10 cellular contexts compared by ENCODE assay signal in the genomic region with DNA sequence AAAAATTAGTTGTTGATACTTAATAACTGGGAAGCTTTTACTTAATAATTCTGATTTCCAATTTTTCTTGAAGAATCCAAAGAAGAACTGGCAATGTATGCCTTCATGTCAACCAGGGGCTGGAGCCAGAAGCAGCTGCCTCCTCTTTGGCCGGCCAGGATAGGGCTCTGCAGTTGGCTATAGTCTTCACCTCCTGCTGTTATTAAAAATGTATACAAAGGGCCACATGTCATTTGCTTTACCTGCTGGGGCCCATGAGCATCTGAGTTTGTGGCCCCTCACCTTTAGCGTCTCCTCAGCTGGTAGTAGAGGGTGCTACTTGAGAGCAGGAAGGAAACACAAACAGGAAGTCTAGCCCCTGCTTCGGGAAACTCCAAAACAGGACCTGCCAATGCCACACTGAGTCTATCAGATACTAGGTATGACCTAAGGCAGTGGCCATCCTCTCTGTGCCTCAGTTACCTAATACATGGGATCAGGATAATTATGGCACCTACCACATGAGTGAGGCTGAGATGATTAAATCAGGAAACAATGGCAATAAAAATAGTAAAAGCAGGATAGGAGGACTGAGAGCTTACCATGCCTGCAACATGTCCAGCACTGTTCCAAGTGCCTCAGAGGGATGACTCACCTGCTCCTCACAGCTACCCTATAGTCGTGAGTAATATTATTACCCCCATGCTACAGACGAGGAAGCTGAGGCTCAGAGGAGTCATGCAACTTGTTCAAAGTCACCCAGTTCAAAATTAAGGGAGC. TPM values are rescaled to one million over a fixed set of nuclear protein-coding genes. Genes with fewer than 3 reads are reported as not detected.
A peak's percentile ranks its signal among the peaks of the same experiment; 100 is the strongest.
DNase-seq lines count a peak whose midpoint lies in the region; ATAC-seq and TF ChIP-seq lines count a peak whose summit lies in the region.
"Had no signal": no experiment of that assay in that cellular context is flagged by ENCODE, and none has a peak within 500 bp of the region (broad histone marks: within the 10 kb centered on the region; RNA-seq: fewer than 3 reads in every experiment).

No MANE protein-coding gene starts in this region.

- H3K9me3 Mint-ChIP-seq in CD8-positive, alpha-beta T cell, result no peaks in the 10 kb centered on the region
- H3K9me3 Mint-ChIP-seq in activated naive CD8-positive, alpha-beta T cell treated with anti-CD3 and anti-CD28 coated beads, Interleukin-2, amount 10 ng/mL, durations not matched to agents 7 days and 5 days, result no peaks in the 10 kb centered on the region

- no peak overlapping the region for H2BK15ac ChIP-seq in mesenchymal stem cell (ENCODE audit: low read depth, poor library complexity, severe bottlenecking)

- no peaks in the 10 kb centered on the region for H3K9me3 ChIP-seq in CD8-positive, alpha-beta T cell (ENCODE audit: low read length)
- no peaks in the 10 kb centered on the region for H3K9me3 ChIP-seq in mesenchymal stem cell (ENCODE audit: control insufficient read depth, low read length)

- H2AFZ ChIP-seq in mesenchymal stem cell (ENCODE audit: low read depth, low read length), result no peak overlapping the region

- no peak overlapping the region for H3K23ac ChIP-seq in mesenchymal stem cell (ENCODE audit: low read length in 2 of 2)

- no peaks in the 10 kb centered on the region for H3K27me3 ChIP-seq in CD8-positive, alpha-beta T cell (ENCODE audit: insufficient read depth, low read length)
- peaks cover 0 to 16% of the 10 kb centered on the region in 2 experiments for H3K27me3 ChIP-seq in mesenchymal stem cell (ENCODE audit: control insufficient read depth in 1 of 2, insufficient read depth in 1 of 2, low read length in 2 of 2)
- H3K27me3 ChIP-seq: cardiac muscle cell had no signal

- DNase-seq in CD8-positive, alpha-beta T cell, result peak in 4 of 7 experiments; percentile 33 to 53 (median 38)
- DNase-seq in M059J (ENCODE audit: low read depth) (peak; percentile 81), mesenchymal stem cell (peak; percentile 63), NCI-H524 treated with DMSO at 0.1 percent for 48 hours (lab: John Stamatoyannopoulos, UW) (no peak), HEK293T (ENCODE audit: extremely low spot score) (no peak)
- no peak for DNase-seq in activated naive CD8-positive, alpha-beta T cell treated with anti-CD3 and anti-CD28 coated beads, Interleukin-2, amount 10 ng/mL, durations not matched to agents 7 days and 5 days
- DNase-seq: NCI-H1105 treated with DMSO at 0.1 percent for 48 hours had no signal

- H3K27me3 Mint-ChIP-seq in CD8-positive, alpha-beta T cell (ENCODE audit: low read depth), result no peaks in the 10 kb centered on the region
- H3K27me3 Mint-ChIP-seq in activated naive CD8-positive, alpha-beta T cell treated with anti-CD3 and anti-CD28 coated beads, Interleukin-2, amount 10 ng/mL, durations not matched to agents 7 days and 5 days, result no peaks in the 10 kb centered on the region

- H3K27ac ChIP-seq in CD8-positive, alpha-beta T cell (ENCODE audit: low read depth, low read length), result no peak overlapping the region
- no peak overlapping the region for H3K27ac ChIP-seq in mesenchymal stem cell (ENCODE audit: low read length, poor library complexity, severe bottlenecking)
- H3K27ac ChIP-seq: cardiac muscle cell had no signal

- H3K36me3 ChIP-seq in CD8-positive, alpha-beta T cell (ENCODE audit: insufficient read depth, low read length), result peaks cover 28% of the 10 kb centered on the region
- no peaks in the 10 kb centered on the region for H3K36me3 ChIP-seq in mesenchymal stem cell (ENCODE audit: control insufficient read depth in 1 of 2, insufficient read depth in 2 of 2, low read depth in 1 of 2, low read length in 2 of 2)

- H3K4me3 ChIP-seq in CD8-positive, alpha-beta T cell (ENCODE audit: low read depth, low read length), result no peak overlapping the region
- no peak overlapping the region for H3K4me3 ChIP-seq in mesenchymal stem cell (ENCODE audit: insufficient read depth in 1 of 2, low read depth in 1 of 2, low read length in 2 of 2)
- H3K4me3 ChIP-seq: cardiac muscle cell had no signal

- POLR2A ChIA-PET in CD8-positive, alpha-beta T cell (lab: Charles Lee), result interaction anchor here (0.6 to 2.2 kb wide), 5 partner anchors 9 to 52 kb away, joined by 3 to 12 read pairs (median 5); no protein-coding TSS in a partner anchor
- POLR2A ChIA-PET in activated naive CD8-positive, alpha-beta T cell treated with anti-CD3 and anti-CD28 coated beads, Interleukin-2, amount 10 ng/mL, durations not matched to agents 7 days and 5 days (lab: Charles Lee), result interaction anchor here (1.0 kb wide), 1 partner anchor 12 kb away, joined by 3 read pairs; no protein-coding TSS in a partner anchor
- POLR2A ChIA-PET in HEK293T (lab: Yijun Ruan, JAX), result no interaction called here

- peaks cover 32% of the 10 kb centered on the region for H3K4me1 ChIP-seq in CD8-positive, alpha-beta T cell (ENCODE audit: insufficient read depth, low read length)
- H3K4me1 ChIP-seq in mesenchymal stem cell (ENCODE audit: control insufficient read depth, insufficient read depth, low read depth, low read length), result no peaks in the 10 kb centered on the region

- no peak overlapping the region for H2BK12ac ChIP-seq in mesenchymal stem cell (ENCODE audit: low read length in 2 of 2)

- H3K4me1 Mint-ChIP-seq in CD8-positive, alpha-beta T cell (ENCODE audit: low read depth), result peaks cover 35% of the 10 kb centered on the region
- H3K4me1 Mint-ChIP-seq in activated naive CD8-positive, alpha-beta T cell treated with anti-CD3 and anti-CD28 coated beads, Interleukin-2, amount 10 ng/mL, durations not matched to agents 7 days and 5 days, result peaks cover 17% of the 10 kb centered on the region

- CTCF ChIA-PET in CD8-positive, alpha-beta T cell (lab: Charles Lee), result interaction anchor here (0.6 to 1.5 kb wide), 5 partner anchors 8 to 47 kb away, joined by 3 to 6 read pairs (median 3); no protein-coding TSS in a partner anchor
- CTCF ChIA-PET in HEK293T (lab: Yijun Ruan, JAX), result interaction anchor here (0.5 kb wide), 1 partner anchor 88 kb away, joined by 3 read pairs; no protein-coding TSS in a partner anchor

- H3K79me1 ChIP-seq in mesenchymal stem cell (replicated peaks; ENCODE audit: low read length, poor library complexity, severe bottlenecking), result no peaks in the 10 kb centered on the region

- peak overlapping the region; percentile 47 for H3K4me3 Mint-ChIP-seq in CD8-positive, alpha-beta T cell
- H3K4me3 Mint-ChIP-seq in activated naive CD8-positive, alpha-beta T cell treated with anti-CD3 and anti-CD28 coated beads, Interleukin-2, amount 10 ng/mL, durations not matched to agents 7 days and 5 days, result peak overlapping the region; percentile 35

- ATAC-seq in CD8-positive, alpha-beta T cell, result peak; percentile 84
- peak; percentile 81 for ATAC-seq in activated naive CD8-positive, alpha-beta T cell treated with anti-CD3 and anti-CD28 coated beads, Interleukin-2, amount 10 ng/mL, durations not matched to agents 7 days and 5 days (ENCODE audit: low read depth)
- no peak for ATAC-seq in HG02970 (IDR thresholded peaks at IDR 0.05; ENCODE audit: low FRiP score, unreplicated experiment)
- ATAC-seq in GM21528 (IDR thresholded peaks at IDR 0.05; ENCODE audit: low FRiP score, unreplicated experiment), result no peak

- no peak overlapping the region for H3K18ac ChIP-seq in mesenchymal stem cell (ENCODE audit: low read depth in 1 of 2, low read length in 2 of 2)

- no peak for TF ChIP-seq CTCF in CD8-positive, alpha-beta T cell (IDR thresholded peaks at IDR 0.05)

- H3K9ac ChIP-seq in mesenchymal stem cell (ENCODE audit: low read length), result no peak overlapping the region

- intact Hi-C loops in CD8-positive, alpha-beta T cell (cut with DNase I, micrococcal nuclease), result no loop called here

- 37% methylated on average over 5 of the region's 5 CpGs for WGBS in mesenchymal stem cell

- H2BK120ac ChIP-seq in mesenchymal stem cell (ENCODE audit: low read depth, low read length), result no peak overlapping the region

- no peak overlapping the region for H2AK5ac ChIP-seq in mesenchymal stem cell (ENCODE audit: low read length, severe bottlenecking)

- H3K14ac ChIP-seq in mesenchymal stem cell (ENCODE audit: low read length in 2 of 2), result no peak overlapping the region

- H2BK5ac ChIP-seq in mesenchymal stem cell (ENCODE audit: low read depth, low read length, poor library complexity, severe bottlenecking), result no peak overlapping the region

- no peak overlapping the region for H3K4me2 ChIP-seq in mesenchymal stem cell (ENCODE audit: low read length, poor library complexity, severe bottlenecking)

- no peak overlapping the region for H4K8ac ChIP-seq in mesenchymal stem cell (ENCODE audit: low read length)

- H3K36me3 Mint-ChIP-seq in CD8-positive, alpha-beta T cell, result peaks cover 68% of the 10 kb centered on the region
- peaks cover 32% of the 10 kb centered on the region for H3K36me3 Mint-ChIP-seq in activated naive CD8-positive, alpha-beta T cell treated with anti-CD3 and anti-CD28 coated beads, Interleukin-2, amount 10 ng/mL, durations not matched to agents 7 days and 5 days

- H3K4ac ChIP-seq in mesenchymal stem cell (ENCODE audit: low read depth in 1 of 2, low read length in 2 of 2), result no peak overlapping the region

- peak overlapping the region; percentile 90 for H3K27ac Mint-ChIP-seq in CD8-positive, alpha-beta T cell
- H3K27ac Mint-ChIP-seq in activated naive CD8-positive, alpha-beta T cell treated with anti-CD3 and anti-CD28 coated beads, Interleukin-2, amount 10 ng/mL, durations not matched to agents 7 days and 5 days, result peak overlapping the region; percentile 21

- H4K91ac ChIP-seq in mesenchymal stem cell (ENCODE audit: low read length), result no peak overlapping the region

TF ChIP-seq in HEK293T, 16 proteins besides CTCF, POLR2A, EP300 and RAD21 (continues in another document):
- TF ChIP-seq FOXM1 (IDR thresholded peaks at IDR 0.05; ENCODE audit: borderline replicate concordance), result no peak
- TF ChIP-seq FOXK2 (IDR thresholded peaks at IDR 0.05), result no peak
- TF ChIP-seq NFRKB (IDR thresholded peaks at IDR 0.05), result no peak
- no peak for TF ChIP-seq ELF4 (IDR thresholded peaks at IDR 0.05)

RNA-seq across cellular contexts. Expression of gene CCDC69, which starts 21.3 kb away (rescaled TPM):
- total RNA-seq in CD8-positive, alpha-beta T cell, result 10 to 100 TPM; 96.3 to 98.5 TPM
- total RNA-seq in M059J (2014; rRNA removed; shearing (Covaris generic)), result 1.5 and 2.1 TPM in 2 replicates
- total RNA-seq in activated naive CD8-positive, alpha-beta T cell treated with anti-CD3 and anti-CD28 coated beads, Interleukin-2, amount 10 ng/mL, durations not matched to agents 7 days and 5 days, result 100 to 1,000 TPM; 108 to 110 TPM
- polyA plus RNA-seq in mesenchymal stem cell (2013, experiment 1 of 2), result 11.2 TPM
- polyA plus RNA-seq in mesenchymal stem cell (2013, experiment 2 of 2), result 10.8 TPM

RNA-seq across cellular contexts. Expression of gene ANXA6, which starts 45.0 kb away (rescaled TPM):
- 10 to 100 TPM; 83.5 to 89.4 TPM for total RNA-seq in CD8-positive, alpha-beta T cell
- total RNA-seq in M059J (2014; rRNA removed; shearing (Covaris generic)), result 66.3 and 81.5 TPM in 2 replicates
- 100 to 1,000 TPM; 518 to 538 TPM for total RNA-seq in activated naive CD8-positive, alpha-beta T cell treated with anti-CD3 and anti-CD28 coated beads, Interleukin-2, amount 10 ng/mL, durations not matched to agents 7 days and 5 days
- 338 TPM for polyA plus RNA-seq in mesenchymal stem cell (2013, experiment 1 of 2)
- 340 TPM for polyA plus RNA-seq in mesenchymal stem cell (2013, experiment 2 of 2)

RNA-seq across cellular contexts. Expression of gene GM2A, which starts 50.4 kb away (rescaled TPM):
- total RNA-seq in CD8-positive, alpha-beta T cell, result 1 to 10 TPM; 3.4 to 5.0 TPM
- 24.1 and 30.9 TPM in 2 replicates for total RNA-seq in M059J (2014; rRNA removed; shearing (Covaris generic))
- 10 to 100 TPM; 19.3 to 20.6 TPM for total RNA-seq in activated naive CD8-positive, alpha-beta T cell treated with anti-CD3 and anti-CD28 coated beads, Interleukin-2, amount 10 ng/mL, durations not matched to agents 7 days and 5 days
- polyA plus RNA-seq in mesenchymal stem cell (2013, experiment 1 of 2), result 38.8 TPM
- 39.5 TPM for polyA plus RNA-seq in mesenchymal stem cell (2013, experiment 2 of 2)

Comparison
In these comparisons a context has a peak if more than half of its experiments do, and no peak if none do; other contexts are left out.
1. ATAC-seq: peak in CD8-positive, alpha-beta T cell (single experiment) and activated naive CD8-positive, alpha-beta T cell treated with anti-CD3 and anti-CD28 coated beads, Interleukin-2, amount 10 ng/mL, durations not matched to agents 7 days and 5 days (single experiment); none in HG02970 (single experiment) and GM21528 (single experiment).
2. DNase-seq: peak in CD8-positive, alpha-beta T cell (4 of 7), M059J (single experiment) and mesenchymal stem cell (single experiment); none in activated naive CD8-positive, alpha-beta T cell treated with anti-CD3 and anti-CD28 coated beads, Interleukin-2, amount 10 ng/mL, durations not matched to agents 7 days and 5 days (single experiment), NCI-H524 treated with DMSO at 0.1 percent for 48 hours (single experiment) and HEK293T (single experiment).
3. RNA of gene CCDC69, which starts 21.3 kb away (total RNA-seq): 108 to 110 TPM in activated naive CD8-positive, alpha-beta T cell treated with anti-CD3 and anti-CD28 coated beads, Interleukin-2, amount 10 ng/mL, durations not matched to agents 7 days and 5 days and 96.3 to 98.5 TPM in CD8-positive, alpha-beta T cell; 1.5 to 2.1 TPM in M059J; every median in the first group is over 10 times any median in the second.